ENCODE assay signal across 6 cellular contexts in genomic region chr19:1206733-1207301, GRCh38. TPM values are rescaled to one million over a fixed set of nuclear protein-coding genes. Genes with fewer than 3 reads are reported as not detected.
A peak's percentile ranks its signal among the peaks of the same experiment; 100 is the strongest.
DNase-seq lines count a peak whose midpoint lies in the region; ATAC-seq and TF ChIP-seq lines count a peak whose summit lies in the region.

No MANE protein-coding gene starts in this region.

- POLR2A ChIA-PET in GM10248 (lab: Yijun Ruan, JAX): no interaction called here

- H3K4me3 Mint-ChIP-seq in stimulated activated naive B cell treated with anti-CD40 and anti-IgM and Interleukin-4, amounts not matched to agents 10 μg/mL and 1 μg/mL and 100 μg/mL, for 72 hours: peak overlapping the region; percentile 93 to 96

- H3K9me3 Mint-ChIP-seq in stimulated activated naive B cell treated with anti-CD40 and anti-IgM and Interleukin-4, amounts not matched to agents 10 μg/mL and 1 μg/mL and 100 μg/mL, for 72 hours: no peaks in the 10 kb centered on the region

- H3K4me3 ChIP-seq in fibroblast of villous mesenchyme (ENCODE audit: low read depth, low read length): peak overlapping the region; percentile 80

- peak in 1 of 2 donors; percentile 2 for ATAC-seq in stimulated activated naive B cell treated with anti-CD40 and anti-IgM and Interleukin-4, amounts not matched to agents 10 μg/mL and 1 μg/mL and 100 μg/mL, for 72 hours (replicated peaks)
- ATAC-seq in HG02623 (IDR thresholded peaks at IDR 0.05; ENCODE audit: unreplicated experiment): no peak

- H3K4me1 Mint-ChIP-seq in stimulated activated naive B cell treated with anti-CD40 and anti-IgM and Interleukin-4, amounts not matched to agents 10 μg/mL and 1 μg/mL and 100 μg/mL, for 72 hours: peaks cover 26 to 45% of the 10 kb centered on the region in 2 donors

- H3K27me3 Mint-ChIP-seq in stimulated activated naive B cell treated with anti-CD40 and anti-IgM and Interleukin-4, amounts not matched to agents 10 μg/mL and 1 μg/mL and 100 μg/mL, for 72 hours: no peaks in the 10 kb centered on the region

- CTCF ChIA-PET in GM10248 (lab: Yijun Ruan, JAX): interaction anchor here (1.2 kb wide), 1 partner anchor 60 kb away, joined by 5 read pairs; no protein-coding TSS in a partner anchor

- H3K27ac Mint-ChIP-seq in stimulated activated naive B cell treated with anti-CD40 and anti-IgM and Interleukin-4, amounts not matched to agents 10 μg/mL and 1 μg/mL and 100 μg/mL, for 72 hours: peak overlapping the region; percentile 95

- peak; percentile 50 for DNase-seq in CD1c-positive myeloid dendritic cell (ENCODE audit: extremely low spot score)
- no peak for DNase-seq in fibroblast of villous mesenchyme (ENCODE audit: low read depth)
- no peak for DNase-seq in stimulated activated naive B cell treated with anti-CD40 and anti-IgM and Interleukin-4, amounts not matched to agents 10 μg/mL and 1 μg/mL and 100 μg/mL, for 72 hours
- DNase-seq in GM10248 (ENCODE audit: extremely low spot score): no peak

- H3K36me3 Mint-ChIP-seq in stimulated activated naive B cell treated with anti-CD40 and anti-IgM and Interleukin-4, amounts not matched to agents 10 μg/mL and 1 μg/mL and 100 μg/mL, for 72 hours: peaks cover 16 to 29% of the 10 kb centered on the region in 2 donors

- 0 out of 2 replicates have a peak, but pooled peaks have one; percentile 16 for TF ChIP-seq POLR2A in Raji (IDR thresholded peaks at IDR 0.05; ENCODE audit: insufficient read depth, low read depth, low read length)

- TF ChIP-seq CTCF in fibroblast of villous mesenchyme (IDR thresholded peaks at IDR 0.05; ENCODE audit: insufficient read depth, low read depth, low read length): no peak
- TF ChIP-seq CTCF in GM10248 (IDR thresholded peaks at IDR 0.05; ENCODE audit: control extremely low read depth, extremely low read depth, low read depth, missing control alignments): no peak

RNA-seq across cellular contexts. Expression of gene STK11, which starts 1.2 kb away (rescaled TPM):
- total RNA-seq in fibroblast of villous mesenchyme: 90.8 and 94.1 TPM in 2 replicates

RNA-seq across cellular contexts. Expression of gene CBARP, which starts 31.0 kb away (rescaled TPM):
- 5.8 and 6.0 TPM in 2 replicates for total RNA-seq in fibroblast of villous mesenchyme

RNA-seq across cellular contexts. Expression of gene SBNO2, which starts 32.7 kb away (rescaled TPM):
- 69.5 and 69.9 TPM in 2 replicates for total RNA-seq in fibroblast of villous mesenchyme

RNA-seq across cellular contexts. Expression of gene ATP5F1D, which starts 34.7 kb away (rescaled TPM):
- 12.1 and 15.1 TPM in 2 replicates for total RNA-seq in fibroblast of villous mesenchyme

RNA-seq across cellular contexts. Expression of gene MIDN, which starts 41.6 kb away (rescaled TPM):
- total RNA-seq in fibroblast of villous mesenchyme: 14.2 and 15.5 TPM in 2 replicates
